Comparison of ENCODE assay signal across 1 cellular context in genomic region chr12:6490673-6491072, GRCh38. TPM values are rescaled to one million over a fixed set of nuclear protein-coding genes. Genes with fewer than 3 reads are reported as not detected.
"Had no signal": no experiment of that assay in that cellular context is flagged by ENCODE, and none has a peak within 500 bp of the region (broad histone marks: within the 10 kb centered on the region; RNA-seq: fewer than 3 reads in every experiment).

No MANE protein-coding gene starts in this region.

RNA-seq across cellular contexts. Expression of gene TAPBPL, which starts 38.8 kb away (rescaled TPM):
- polyA plus RNA-seq: neural cell had no signal
